ENCODE assay signal across 8 cellular contexts in genomic region chr13:38350114-38350617, GRCh38. TPM values are rescaled to one million over a fixed set of nuclear protein-coding genes. Genes with fewer than 3 reads are reported as not detected.
DNase-seq lines count a peak whose midpoint lies in the region; ATAC-seq and TF ChIP-seq lines count a peak whose summit lies in the region.

No MANE protein-coding gene starts in this region.

- ATAC-seq in GM21367 (IDR thresholded peaks at IDR 0.05; ENCODE audit: unreplicated experiment), result peak; percentile 22

- dilution Hi-C loops in mammary epithelial cell (cut with HindIII; ENCODE audit: low sequenced_read_pairs), result no loop called here

- H3K9me3 ChIP-seq in mammary epithelial cell (replicated peaks; ENCODE audit: insufficient read depth, low read length), result no peaks in the 10 kb centered on the region

- peak overlapping the region; percentile 98 for H3K27ac ChIP-seq in mammary epithelial cell (ENCODE audit: insufficient read depth, low read depth, low read length)

- peak overlapping the region; percentile 68 to 90 (median 74) for H3K4me3 ChIP-seq in mammary epithelial cell (replicated peaks in 1 of 3; ENCODE audit: insufficient read depth in 1 of 3, low read depth in 2 of 3, low read length in 3 of 3)
- H3K4me3 ChIP-seq in kidney epithelial cell (ENCODE audit: low read depth, low read length), result peak overlapping the region; percentile 87

- BruUV-seq in mammary epithelial cell (replicated peaks; lab: Mats Ljungman, UMichigan), result TSS peak; percentile 47

- H3K27me3 ChIP-seq in mammary epithelial cell (ENCODE audit: insufficient read depth, low read length) (no peaks in the 10 kb centered on the region), kidney epithelial cell (ENCODE audit: control insufficient read depth, insufficient read depth, low read length) (no peaks in the 10 kb centered on the region)

- CTCF ChIA-PET in mammary epithelial cell (lab: Charles Lee; ENCODE audit: low non-redundant PET), result interaction anchor here (1.3 kb wide), 1 partner anchor 480 kb away, joined by 6 read pairs; no protein-coding TSS in a partner anchor

- H4K20me1 ChIP-seq in mammary epithelial cell (ENCODE audit: insufficient read depth, low read length), result no peaks in the 10 kb centered on the region

- in situ Hi-C loops in mammary epithelial cell (cut with MboI; ENCODE audit: low sequenced_read_pairs in 2 of 2), result loop anchor here in 1 of 2 donors (25.0 kb wide), 1 partner anchor 112 kb away; no protein-coding TSS in a partner anchor
- in situ Hi-C loops in KBM-7 (cut with MboI; ENCODE audit: low pct_unique_long_range_greater_than_20kb, low sequenced_read_pairs), result no loop called here

- peak overlapping the region; percentile 81 for H2AFZ ChIP-seq in mammary epithelial cell (ENCODE audit: low read depth, low read length)

- DNase-seq in COR-L47 (lab: John Stamatoyannopoulos, UW) (peak; percentile 65), HT-29 (ENCODE audit: low spot score) (peak; percentile 82), T-helper 2 cell (peak in 4 of 5 experiments; percentile 14 to 70 (median 36)), mammary epithelial cell (peak; percentile 68), kidney epithelial cell (ENCODE audit: low read depth) (peak; percentile 19), KBM-7 (no peak)
- DNase-seq in stimulated activated CD4-positive, alpha-beta T cell treated with anti-CD3 and anti-CD28 coated beads, Interleukin-1b, Interleukin-23, amount 100 ng/mL, for 48 hours, result peak; percentile 57

- 1% methylated on average over 19 of the region's 19 CpGs for WGBS in mammary epithelial cell (ENCODE audit: low coverage, missing lambda C conversion rate)

- intact Hi-C loops in mammary epithelial cell (cut with micrococcal nuclease), result no loop called here

- H3K36me3 ChIP-seq in mammary epithelial cell (ENCODE audit: insufficient read depth, low read length) (peaks cover 15% of the 10 kb centered on the region), kidney epithelial cell (ENCODE audit: control insufficient read depth, insufficient read depth, low read length) (no peaks in the 10 kb centered on the region)

- peak overlapping the region; percentile 91 for H3K4me2 ChIP-seq in mammary epithelial cell (ENCODE audit: insufficient read depth, low read depth, low read length)

- H3K9ac ChIP-seq in mammary epithelial cell (ENCODE audit: insufficient read depth, low read length), result peak overlapping the region; percentile 95

- H3K4me1 ChIP-seq in mammary epithelial cell (ENCODE audit: insufficient read depth, low read length), result peaks cover 21% of the 10 kb centered on the region

- peak in 1 of 2 donors; percentile 1 for TF ChIP-seq CTCF in mammary epithelial cell (conservative IDR thresholded peaks at IDR 0.05 in 1 of 2, IDR thresholded peaks at IDR 0.05 in 1 of 2; ENCODE audit: extremely low read depth in 1 of 2, insufficient read depth in 1 of 2, low read depth in 1 of 2, low read length in 2 of 2)
- TF ChIP-seq CTCF in kidney epithelial cell (IDR thresholded peaks at IDR 0.05; ENCODE audit: insufficient read depth, low read length, poor library complexity, severe bottlenecking), result no peak

- peaks cover 52% of the 10 kb centered on the region for H3K79me2 ChIP-seq in mammary epithelial cell (ENCODE audit: insufficient read depth, low read length)

RNA-seq across cellular contexts. Expression of gene UFM1, which starts 0.5 kb away (rescaled TPM):
- 28.2 and 34.0 TPM in 2 replicates for total RNA-seq in HT-29 (2014; rRNA removed; shearing (Covaris generic))
- total RNA-seq in mammary epithelial cell (10 to 100 TPM; 67.4 to 97.5 TPM), kidney epithelial cell (74.1 and 97.8 TPM in 2 replicates)
- polyA plus RNA-seq in mammary epithelial cell, result 30.7 TPM
- 4.7 TPM for polyA minus RNA-seq in mammary epithelial cell
